8 cellular contexts compared by ENCODE assay signal in the genomic region with DNA sequence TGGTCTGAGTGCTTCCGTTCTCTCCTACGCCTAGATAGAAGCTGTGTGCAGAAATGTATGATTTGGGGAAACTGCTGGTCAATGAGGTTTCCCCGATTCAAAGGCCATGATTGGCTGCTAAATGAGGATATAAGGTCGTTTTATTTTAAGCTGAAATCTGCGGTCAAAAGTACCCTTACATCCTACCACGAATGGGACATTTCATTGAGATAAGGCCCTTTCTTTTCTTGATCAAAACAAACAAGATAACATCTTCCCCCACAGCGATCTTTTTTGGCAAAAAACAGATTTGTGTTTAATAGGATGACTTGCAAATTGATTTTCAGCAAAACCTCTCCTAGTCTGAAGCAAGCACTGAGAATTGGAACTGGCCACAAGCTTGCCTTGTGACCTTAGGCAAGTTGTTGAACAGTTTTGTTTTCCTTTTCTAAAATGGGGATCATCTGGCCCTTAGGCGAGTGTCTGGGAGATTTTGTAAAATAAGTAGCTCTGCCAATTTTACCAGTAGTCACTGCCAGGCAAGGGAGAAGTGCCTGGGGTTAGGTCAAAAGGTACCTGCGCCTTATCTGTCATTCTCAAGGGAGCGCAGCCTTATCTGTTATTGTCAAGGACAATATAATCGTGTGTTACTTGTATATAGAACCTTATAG. TPM values are rescaled to one million over a fixed set of nuclear protein-coding genes. Genes with fewer than 3 reads are reported as not detected.
DNase-seq lines count a peak whose midpoint lies in the region; ATAC-seq and TF ChIP-seq lines count a peak whose summit lies in the region.

No MANE protein-coding gene starts in this region.

- no peaks in the 10 kb centered on the region for H3K9me3 Mint-ChIP-seq in activated naive CD4-positive, alpha-beta T cell treated with anti-CD3 and anti-CD28 coated beads, Interleukin-2, amount 50 U/mL, for 24 hours
- no peaks in the 10 kb centered on the region for H3K9me3 Mint-ChIP-seq in IgD-negative memory B cell
- H3K9me3 Mint-ChIP-seq in stimulated activated effector memory CD8-positive, alpha-beta T cell treated with anti-CD3 and anti-CD28 coated beads, Interleukin-12 subunit alpha, Interleukin-12 subunit beta, amount 100 ng/mL, for 72 hours, result no peaks in the 10 kb centered on the region

- H3K27me3 ChIP-seq in adipocyte (replicated peaks; ENCODE audit: control insufficient read depth, insufficient read depth, low read length) (no peaks in the 10 kb centered on the region), hepatocyte (no peaks in the 10 kb centered on the region)

- H3K36me3 ChIP-seq in adipocyte (ENCODE audit: control insufficient read depth, insufficient read depth, low read length, severe bottlenecking) (peaks cover 18% of the 10 kb centered on the region), hepatocyte (replicated peaks; ENCODE audit: insufficient read depth, low read depth) (no peaks in the 10 kb centered on the region)

- H3K79me2 ChIP-seq in hepatocyte, result peaks cover 8% of the 10 kb centered on the region

- TF ChIP-seq CTCF in hepatocyte (IDR thresholded peaks at IDR 0.05; ENCODE audit: poor library complexity), result no peak

- peak overlapping the region; percentile 84 for H3K4me2 ChIP-seq in hepatocyte

- H3K27ac Mint-ChIP-seq in activated naive CD4-positive, alpha-beta T cell treated with anti-CD3 and anti-CD28 coated beads, Interleukin-2, amount 50 U/mL, for 24 hours, result peak overlapping the region; percentile 90
- peak overlapping the region; percentile 36 to 93 (median 90) for H3K27ac Mint-ChIP-seq in IgD-negative memory B cell
- H3K27ac Mint-ChIP-seq in stimulated activated effector memory CD8-positive, alpha-beta T cell treated with anti-CD3 and anti-CD28 coated beads, Interleukin-12 subunit alpha, Interleukin-12 subunit beta, amount 100 ng/mL, for 72 hours, result peak overlapping the region; percentile 76

- ATAC-seq in stimulated activated effector memory CD8-positive, alpha-beta T cell treated with anti-CD3 and anti-CD28 coated beads, Interleukin-12 subunit alpha, Interleukin-12 subunit beta, amount 100 ng/mL, for 72 hours, result peak; percentile 27

- DNase-seq in activated naive CD4-positive, alpha-beta T cell (lab: John Stamatoyannopoulos, UW), result no peak
- DNase-seq in adipocyte (ENCODE audit: low read depth) (peak; percentile 45), hepatocyte (ENCODE audit: low spot score) (no peak), H4 (ENCODE audit: low spot score) (no peak), SHP77 (lab: John Stamatoyannopoulos, UW) (no peak)
- DNase-seq in stimulated activated effector memory CD8-positive, alpha-beta T cell treated with anti-CD3 and anti-CD28 coated beads, Interleukin-12 subunit alpha, Interleukin-12 subunit beta, amount 100 ng/mL, for 72 hours (ENCODE audit: low spot score in 2 of 2), result no peak

- no peaks in the 10 kb centered on the region for H3K9me3 ChIP-seq in adipocyte (ENCODE audit: control insufficient read depth, low read length)
- H3K9me3 ChIP-seq in hepatocyte (ENCODE audit: low read depth), result no peaks in the 10 kb centered on the region

- H3K9ac ChIP-seq in adipocyte (ENCODE audit: low read length), result peak overlapping the region; percentile 80

- no peaks in the 10 kb centered on the region for H3K27me3 Mint-ChIP-seq in activated naive CD4-positive, alpha-beta T cell treated with anti-CD3 and anti-CD28 coated beads, Interleukin-2, amount 50 U/mL, for 24 hours
- peaks cover 1% of the 10 kb centered on the region for H3K27me3 Mint-ChIP-seq in IgD-negative memory B cell

- no peaks in the 10 kb centered on the region for H3K9me2 ChIP-seq in hepatocyte (replicated peaks; ENCODE audit: insufficient read depth)

- peak overlapping the region; percentile 92 for H2AFZ ChIP-seq in hepatocyte

- peak overlapping the region; percentile 15 for H3K27ac ChIP-seq in hepatocyte

- H3K36me3 Mint-ChIP-seq in activated naive CD4-positive, alpha-beta T cell treated with anti-CD3 and anti-CD28 coated beads, Interleukin-2, amount 50 U/mL, for 24 hours, result no peaks in the 10 kb centered on the region
- H3K36me3 Mint-ChIP-seq in IgD-negative memory B cell, result peaks cover 3% of the 10 kb centered on the region
- peaks cover 7% of the 10 kb centered on the region for H3K36me3 Mint-ChIP-seq in stimulated activated effector memory CD8-positive, alpha-beta T cell treated with anti-CD3 and anti-CD28 coated beads, Interleukin-12 subunit alpha, Interleukin-12 subunit beta, amount 100 ng/mL, for 72 hours

- H3K4me3 ChIP-seq in adipocyte (ENCODE audit: low read length) (peak overlapping the region; percentile 95), hepatocyte (peak overlapping the region; percentile 46)

- peak overlapping the region; percentile 94 for H3K4me3 Mint-ChIP-seq in activated naive CD4-positive, alpha-beta T cell treated with anti-CD3 and anti-CD28 coated beads, Interleukin-2, amount 50 U/mL, for 24 hours
- peak overlapping the region; percentile 94 to 98 (median 97) for H3K4me3 Mint-ChIP-seq in IgD-negative memory B cell
- H3K4me3 Mint-ChIP-seq in stimulated activated effector memory CD8-positive, alpha-beta T cell treated with anti-CD3 and anti-CD28 coated beads, Interleukin-12 subunit alpha, Interleukin-12 subunit beta, amount 100 ng/mL, for 72 hours, result peak overlapping the region; percentile 84

- H4K20me1 ChIP-seq in hepatocyte (ENCODE audit: insufficient read depth, poor library complexity, severe bottlenecking), result no peaks in the 10 kb centered on the region

- H3K4me1 ChIP-seq in adipocyte (ENCODE audit: control insufficient read depth, insufficient read depth, low read length) (peaks cover 9% of the 10 kb centered on the region), hepatocyte (ENCODE audit: insufficient read depth) (peaks cover 14% of the 10 kb centered on the region)

- H3K4me1 Mint-ChIP-seq in activated naive CD4-positive, alpha-beta T cell treated with anti-CD3 and anti-CD28 coated beads, Interleukin-2, amount 50 U/mL, for 24 hours, result peaks cover 24% of the 10 kb centered on the region
- peaks cover 12 to 20% (median 15%) of the 10 kb centered on the region in 3 donors for H3K4me1 Mint-ChIP-seq in IgD-negative memory B cell
- peaks cover 14% of the 10 kb centered on the region for H3K4me1 Mint-ChIP-seq in stimulated activated effector memory CD8-positive, alpha-beta T cell treated with anti-CD3 and anti-CD28 coated beads, Interleukin-12 subunit alpha, Interleukin-12 subunit beta, amount 100 ng/mL, for 72 hours

- 24% methylated on average over 11 of the region's 11 CpGs for WGBS in hepatocyte (ENCODE audit: low lambda C conversion rate, missing lambda C conversion rate)

RNA-seq across cellular contexts. Expression of a gene that starts 0.6 kb away (rescaled TPM):
- polyA plus RNA-seq in IgD-negative memory B cell (131 TPM), hepatocyte (86.7 and 90.5 TPM in 2 replicates)
- 68.3 and 81.2 TPM in 2 replicates for total RNA-seq in hepatocyte
- total RNA-seq in H4 (2014; rRNA removed; shearing (Covaris generic)), result 156 and 191 TPM in 2 replicates

RNA-seq across cellular contexts. Expression of a gene that starts 17.7 kb away (rescaled TPM):
- polyA plus RNA-seq in IgD-negative memory B cell (18.5 TPM), hepatocyte (12.9 and 18.4 TPM in 2 replicates)
- 19.8 and 21.0 TPM in 2 replicates for total RNA-seq in hepatocyte
- 20.2 and 23.0 TPM in 2 replicates for total RNA-seq in H4 (2014; rRNA removed; shearing (Covaris generic))
